17 cellular contexts compared by ENCODE assay signal in the genomic region with DNA sequence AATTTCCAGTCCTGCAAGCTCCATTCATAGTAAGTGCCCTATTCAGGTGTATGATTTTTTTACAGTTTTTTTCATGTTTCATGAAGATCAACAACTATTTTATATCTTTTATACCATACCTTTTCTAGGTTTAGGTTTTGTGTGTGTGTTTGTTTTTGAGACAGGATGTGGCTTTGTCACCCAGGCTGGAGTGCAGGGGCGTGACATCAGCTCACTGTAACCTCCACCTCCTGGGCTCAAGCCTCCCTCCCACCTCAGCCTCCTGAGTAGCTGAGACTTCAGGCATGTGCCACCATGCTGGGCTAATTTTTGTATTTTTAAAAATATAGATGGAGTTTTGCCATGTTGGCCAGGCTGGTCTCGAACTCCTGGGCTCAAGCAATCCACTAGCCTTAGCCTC. TPM values are rescaled to one million over a fixed set of nuclear protein-coding genes. Genes with fewer than 3 reads are reported as not detected.
A peak's percentile ranks its signal among the peaks of the same experiment; 100 is the strongest.
DNase-seq lines count a peak whose midpoint lies in the region; ATAC-seq and TF ChIP-seq lines count a peak whose summit lies in the region.
"Had no signal": no experiment of that assay in that cellular context is flagged by ENCODE, and none has a peak within 500 bp of the region (broad histone marks: within the 10 kb centered on the region; RNA-seq: fewer than 3 reads in every experiment).

No MANE protein-coding gene starts in this region.

- H3K9me3 Mint-ChIP-seq in activated naive CD4-positive, alpha-beta T cell treated with anti-CD3 and anti-CD28 coated beads for 36 hours = no peaks in the 10 kb centered on the region
- peaks cover 2% of the 10 kb centered on the region for H3K9me3 Mint-ChIP-seq in activated CD4-positive, alpha-beta memory T cell treated with anti-CD3 and anti-CD28 coated beads for 36 hours
- peaks cover 0 to 1% of the 10 kb centered on the region in 2 donors for H3K9me3 Mint-ChIP-seq in effector memory CD8-positive, alpha-beta T cell

- H3K4me3 Mint-ChIP-seq in activated naive CD4-positive, alpha-beta T cell treated with anti-CD3 and anti-CD28 coated beads for 36 hours = no peak overlapping the region
- H3K4me3 Mint-ChIP-seq in activated CD4-positive, alpha-beta memory T cell treated with anti-CD3 and anti-CD28 coated beads for 36 hours = no peak overlapping the region
- H3K4me3 Mint-ChIP-seq in effector memory CD8-positive, alpha-beta T cell = no peak overlapping the region

- peak; percentile 27 for ATAC-seq in effector memory CD8-positive, alpha-beta T cell (replicated peaks)

- TF ChIP-seq CTCF in NB4 (IDR thresholded peaks at IDR 0.05; ENCODE audit: low read depth, low read length) = no peak

- intact Hi-C loops in activated naive CD4-positive, alpha-beta T cell treated with anti-CD3 and anti-CD28 coated beads for 36 hours (cut with micrococcal nuclease) = no loop called here
- intact Hi-C loops in activated CD4-positive, alpha-beta memory T cell treated with anti-CD3 and anti-CD28 coated beads for 36 hours (cut with micrococcal nuclease) = no loop called here

- no peaks in the 10 kb centered on the region for H3K4me1 Mint-ChIP-seq in activated naive CD4-positive, alpha-beta T cell treated with anti-CD3 and anti-CD28 coated beads for 36 hours (ENCODE audit: low read depth)
- H3K4me1 Mint-ChIP-seq in activated CD4-positive, alpha-beta memory T cell treated with anti-CD3 and anti-CD28 coated beads for 36 hours (ENCODE audit: low read depth) = peaks cover 2% of the 10 kb centered on the region
- no peaks in the 10 kb centered on the region for H3K4me1 Mint-ChIP-seq in effector memory CD8-positive, alpha-beta T cell (ENCODE audit: low read depth in 2 of 2)

- no peak for TF ChIP-seq POLR2A in NB4 (IDR thresholded peaks at IDR 0.05; ENCODE audit: extremely low read depth, insufficient read length)

- POLR2A ChIA-PET in activated CD4-positive, alpha-beta memory T cell treated with anti-CD3 and anti-CD28 coated beads for 36 hours (lab: Charles Lee) = interaction anchor here (0.6 kb wide), 1 partner anchor 987 kb away, joined by 4 read pairs; no protein-coding TSS in a partner anchor

- H3K4me3 ChIP-seq in NB4 (ENCODE audit: low read depth, low read length) = no peak overlapping the region
- H3K4me3 ChIP-seq: SK-N-MC had no signal

- peaks cover 11% of the 10 kb centered on the region for H3K36me3 Mint-ChIP-seq in activated naive CD4-positive, alpha-beta T cell treated with anti-CD3 and anti-CD28 coated beads for 36 hours (ENCODE audit: low read depth)
- peaks cover 17% of the 10 kb centered on the region for H3K36me3 Mint-ChIP-seq in activated CD4-positive, alpha-beta memory T cell treated with anti-CD3 and anti-CD28 coated beads for 36 hours
- peaks cover 62% of the 10 kb centered on the region for H3K36me3 Mint-ChIP-seq in effector memory CD8-positive, alpha-beta T cell (ENCODE audit: insufficient read depth)

- H3K27me3 Mint-ChIP-seq in activated naive CD4-positive, alpha-beta T cell treated with anti-CD3 and anti-CD28 coated beads for 36 hours (ENCODE audit: low read depth) = no peaks in the 10 kb centered on the region
- no peaks in the 10 kb centered on the region for H3K27me3 Mint-ChIP-seq in activated CD4-positive, alpha-beta memory T cell treated with anti-CD3 and anti-CD28 coated beads for 36 hours
- H3K27me3 Mint-ChIP-seq in effector memory CD8-positive, alpha-beta T cell = no peaks in the 10 kb centered on the region

- DNase-seq in activated naive CD4-positive, alpha-beta T cell treated with anti-CD3 and anti-CD28 coated beads for 36 hours = peak; percentile 38
- DNase-seq in activated naive CD4-positive, alpha-beta T cell (lab: John Stamatoyannopoulos, UW) = no peak
- peak; percentile 16 for DNase-seq in NB4 (ENCODE audit: low read depth)
- peak; percentile 13 for DNase-seq in activated CD4-positive, alpha-beta memory T cell treated with anti-CD3 and anti-CD28 coated beads for 36 hours
- no peak for DNase-seq in effector memory CD8-positive, alpha-beta T cell
- DNase-seq in SW480 (ENCODE audit: low spot score) = no peak
- no peak for DNase-seq in NOMO-1 treated with dmso at 0.1 percent for 144 hours (lab: John Stamatoyannopoulos, UW; ENCODE audit: unreplicated experiment)
- DNase-seq: BE2C, DMS53, NCI-H1105, NCI-H2029 treated with DMSO at 0.1 percent for 48 hours, NCI-H226, NCI-H524, NCI-H774, RPMI8226, SHP77 had no signal

- no peak overlapping the region for H3K27ac Mint-ChIP-seq in activated naive CD4-positive, alpha-beta T cell treated with anti-CD3 and anti-CD28 coated beads for 36 hours
- H3K27ac Mint-ChIP-seq in activated CD4-positive, alpha-beta memory T cell treated with anti-CD3 and anti-CD28 coated beads for 36 hours = no peak overlapping the region
- peak overlapping the region in 1 of 2 donors; percentile 38 for H3K27ac Mint-ChIP-seq in effector memory CD8-positive, alpha-beta T cell

- CTCF ChIA-PET in activated naive CD4-positive, alpha-beta T cell treated with anti-CD3 and anti-CD28 coated beads for 36 hours (lab: Charles Lee) = interaction anchor here (0.6 to 1.2 kb wide), 4 partner anchors 11 to 196 kb away, joined by 3 to 4 read pairs (median 3); no protein-coding TSS in a partner anchor
- CTCF ChIA-PET in activated CD4-positive, alpha-beta memory T cell treated with anti-CD3 and anti-CD28 coated beads for 36 hours (lab: Charles Lee) = interaction anchor here (0.6 to 2.8 kb wide), 4 partner anchors 11 to 71 kb away, joined by 3 to 17 read pairs (median 4); no protein-coding TSS in a partner anchor

RNA-seq across cellular contexts. Expression of gene ARMH3, which starts 35.0 kb away (rescaled TPM):
- 10 to 100 TPM; 12.3 to 12.6 TPM for total RNA-seq in activated naive CD4-positive, alpha-beta T cell treated with anti-CD3 and anti-CD28 coated beads for 36 hours
- 10 to 100 TPM; 16.1 to 18.8 TPM for total RNA-seq in activated CD4-positive, alpha-beta memory T cell treated with anti-CD3 and anti-CD28 coated beads for 36 hours

RNA-seq across cellular contexts. Expression of gene HPS6, which starts 44.2 kb away (rescaled TPM):
- 1 to 10 TPM; 8.7 to 8.8 TPM for total RNA-seq in activated naive CD4-positive, alpha-beta T cell treated with anti-CD3 and anti-CD28 coated beads for 36 hours
- total RNA-seq in activated CD4-positive, alpha-beta memory T cell treated with anti-CD3 and anti-CD28 coated beads for 36 hours = 10 to 100 TPM; 22.3 TPM

Comparison
In these comparisons a context has a peak if more than half of its experiments do, and no peak if none do; other contexts are left out.
1. DNase-seq: peak in activated naive CD4-positive, alpha-beta T cell treated with anti-CD3 and anti-CD28 coated beads for 36 hours (single experiment), NB4 (single experiment) and activated CD4-positive, alpha-beta memory T cell treated with anti-CD3 and anti-CD28 coated beads for 36 hours (single experiment); none in activated naive CD4-positive, alpha-beta T cell (0 of 4), effector memory CD8-positive, alpha-beta T cell (0 of 3), SW480 (single experiment) and NOMO-1 treated with dmso at 0.1 percent for 144 hours (single experiment).